Comparison of ENCODE assay signal across 1 cellular context in genomic region chr16:81488687-81489411, GRCh38.
TF ChIP-seq lines count a peak whose summit lies in the region.

No MANE protein-coding gene starts in this region.

TF ChIP-seq in IMR-90, 13 proteins besides CTCF, POLR2A, EP300 and RAD21:
- TF ChIP-seq ELK1 (IDR thresholded peaks at IDR 0.05; ENCODE audit: borderline replicate concordance, low read depth, low read length) (no peak), CHD1 (IDR thresholded peaks at IDR 0.05; ENCODE audit: low read depth, low read length) (no peak), SMC3 (IDR thresholded peaks at IDR 0.05; ENCODE audit: low read depth, low read length) (no peak), NFE2L2 (IDR thresholded peaks at IDR 0.05; ENCODE audit: low read depth, low read length) (no peak), RFX5 (IDR thresholded peaks at IDR 0.05; ENCODE audit: low read depth, low read length) (no peak), USF2 (IDR thresholded peaks at IDR 0.05; ENCODE audit: low read depth, low read length) (no peak), CEBPB (IDR thresholded peaks at IDR 0.05; ENCODE audit: low read depth, low read length) (no peak), FOS (IDR thresholded peaks at IDR 0.05; ENCODE audit: low read depth, low read length) (no peak), MXI1 (IDR thresholded peaks at IDR 0.05; ENCODE audit: borderline replicate concordance, low read depth, low read length) (no peak), BHLHE40 (IDR thresholded peaks at IDR 0.05; ENCODE audit: low read depth, low read length) (no peak)
